6 cellular contexts compared by ENCODE assay signal in the genomic region with DNA sequence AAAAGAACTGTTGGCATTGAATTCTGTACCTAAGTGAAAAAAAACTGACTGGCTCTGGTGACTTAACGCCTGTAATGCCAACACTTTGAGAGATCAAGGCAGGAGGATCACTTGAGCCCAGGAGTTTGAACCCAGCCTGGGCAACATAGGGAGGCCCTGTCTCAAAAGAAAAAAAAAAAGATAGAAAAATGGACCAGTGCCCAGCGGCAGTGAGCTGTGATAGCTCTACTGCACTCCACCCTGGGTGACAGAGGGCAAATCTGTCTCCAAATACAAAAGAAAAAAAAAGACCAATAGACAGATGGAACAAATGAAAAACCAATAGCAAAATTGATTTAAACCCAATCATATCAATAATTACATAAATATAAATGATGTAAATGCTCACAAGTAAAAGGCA. TPM values are rescaled to one million over a fixed set of nuclear protein-coding genes. Genes with fewer than 3 reads are reported as not detected.
DNase-seq lines count a peak whose midpoint lies in the region; ATAC-seq and TF ChIP-seq lines count a peak whose summit lies in the region.

No MANE protein-coding gene starts in this region.

- intact Hi-C loops in CD4-positive, alpha-beta T cell (cut with DNase I, micrococcal nuclease) = no loop called here

- ATAC-seq in CD4-positive, alpha-beta T cell (ENCODE audit: poor library complexity) = no peak
- no peak for ATAC-seq in GM21786 (IDR thresholded peaks at IDR 0.05; ENCODE audit: unreplicated experiment)

- peaks cover 14% of the 10 kb centered on the region for H3K27me3 Mint-ChIP-seq in CD4-positive, alpha-beta T cell
- H3K27me3 Mint-ChIP-seq in mesothelial cell of epicardium (ENCODE audit: low read depth) = peaks cover 27% of the 10 kb centered on the region

- peak overlapping the region; percentile 40 for H3K4me3 ChIP-seq in astrocyte of the spinal cord (ENCODE audit: low read depth, low read length)

- CTCF ChIA-PET in CD4-positive, alpha-beta T cell (lab: Charles Lee) = interaction anchor here (1.2 kb wide), 1 partner anchor 24 kb away, joined by 3 read pairs; no protein-coding TSS in a partner anchor

- H3K27ac Mint-ChIP-seq in CD4-positive, alpha-beta T cell = no peak overlapping the region
- no peak overlapping the region for H3K27ac Mint-ChIP-seq in mesothelial cell of epicardium

- H3K36me3 Mint-ChIP-seq in CD4-positive, alpha-beta T cell (ENCODE audit: low read depth) = peaks cover 21% of the 10 kb centered on the region
- H3K36me3 Mint-ChIP-seq in mesothelial cell of epicardium = peaks cover 27% of the 10 kb centered on the region

- H3K4me3 Mint-ChIP-seq in CD4-positive, alpha-beta T cell = peak overlapping the region; percentile 31
- peak overlapping the region; percentile 38 for H3K4me3 Mint-ChIP-seq in mesothelial cell of epicardium

- H3K27me3 ChIP-seq in CD4-positive, alpha-beta T cell (ENCODE audit: control insufficient read depth, insufficient read depth, low read length) = no peaks in the 10 kb centered on the region

- POLR2A ChIA-PET in CD4-positive, alpha-beta T cell (lab: Charles Lee) = no interaction called here

- peaks cover 1% of the 10 kb centered on the region for H3K9me3 Mint-ChIP-seq in CD4-positive, alpha-beta T cell
- peaks cover 19% of the 10 kb centered on the region for H3K9me3 Mint-ChIP-seq in mesothelial cell of epicardium

- TF ChIP-seq CTCF in CD4-positive, alpha-beta T cell (IDR thresholded peaks at IDR 0.05) = no peak
- TF ChIP-seq CTCF in astrocyte of the spinal cord (IDR thresholded peaks at IDR 0.05; ENCODE audit: low read depth, low read length) = no peak
- TF ChIP-seq CTCF in mesothelial cell of epicardium (IDR thresholded peaks at IDR 0.05; ENCODE audit: unreplicated experiment) = no peak

- peaks cover 9% of the 10 kb centered on the region for H3K4me1 Mint-ChIP-seq in CD4-positive, alpha-beta T cell (ENCODE audit: low read depth)
- H3K4me1 Mint-ChIP-seq in mesothelial cell of epicardium = no peaks in the 10 kb centered on the region

- no peak for DNase-seq in CD4-positive, alpha-beta T cell
- DNase-seq in astrocyte of the spinal cord (ENCODE audit: low read depth, low spot score) (no peak), mesothelial cell of epicardium (ENCODE audit: low spot score in 2 of 2, unreplicated experiment in 2 of 2) (no peak), HT-29 (ENCODE audit: low spot score) (no peak), SW 1271 (lab: John Stamatoyannopoulos, UW) (no peak)

- in situ Hi-C loops in astrocyte of the spinal cord (cut with HindIII; ENCODE audit: low sequenced_read_pairs) = no loop called here

- H3K27ac ChIP-seq in CD4-positive, alpha-beta T cell (ENCODE audit: low read depth, low read length) = no peak overlapping the region

- peaks cover under 1% of the 10 kb centered on the region for H3K9me3 ChIP-seq in CD4-positive, alpha-beta T cell (ENCODE audit: control insufficient read depth, low read length)

RNA-seq across cellular contexts. Expression of gene AKR7A3, which starts 0.7 kb away (rescaled TPM):
- 1 to 10 TPM in 1 of 2 experiments, under 1 TPM in 1; 0.84 to 1.4 TPM for total RNA-seq in CD4-positive, alpha-beta T cell
- 2.5 to 3.1 TPM (median 2.8 TPM) in 3 replicates for total RNA-seq in mesothelial cell of epicardium
- 136 and 142 TPM in 2 replicates for total RNA-seq in HT-29 (2014; rRNA removed; shearing (Covaris generic))

RNA-seq across cellular contexts. Expression of gene AKR7A2, which starts 22.7 kb away (rescaled TPM):
- 10 to 100 TPM; 11.1 to 11.8 TPM for total RNA-seq in CD4-positive, alpha-beta T cell
- total RNA-seq in mesothelial cell of epicardium = 52.7 to 56.0 TPM (median 53.7 TPM) in 3 replicates
- total RNA-seq in HT-29 (2014; rRNA removed; shearing (Covaris generic)) = 202 and 211 TPM in 2 replicates

RNA-seq across cellular contexts. Expression of gene SLC66A1, which starts 22.9 kb away (rescaled TPM):
- 1 to 10 TPM; 2.3 to 3.7 TPM for total RNA-seq in CD4-positive, alpha-beta T cell
- 20.7 to 23.3 TPM (median 20.9 TPM) in 3 replicates for total RNA-seq in mesothelial cell of epicardium
- 27.2 and 27.9 TPM in 2 replicates for total RNA-seq in HT-29 (2014; rRNA removed; shearing (Covaris generic))

RNA-seq across cellular contexts. Expression of gene MRTO4, which starts 37.6 kb away (rescaled TPM):
- total RNA-seq in CD4-positive, alpha-beta T cell = 10 to 100 TPM; 10.2 to 12.0 TPM
- total RNA-seq in mesothelial cell of epicardium = 32.0 to 36.0 TPM (median 34.1 TPM) in 3 replicates
- total RNA-seq in HT-29 (2014; rRNA removed; shearing (Covaris generic)) = 94.9 and 96.1 TPM in 2 replicates

RNA-seq across cellular contexts. Expression of gene EMC1, which starts 37.9 kb away (rescaled TPM):
- total RNA-seq in CD4-positive, alpha-beta T cell = 10 to 100 TPM; 21.9 to 22.2 TPM
- 63.1 to 68.5 TPM (median 63.8 TPM) in 3 replicates for total RNA-seq in mesothelial cell of epicardium
- total RNA-seq in HT-29 (2014; rRNA removed; shearing (Covaris generic)) = 43.8 and 48.6 TPM in 2 replicates

Comparison
In these comparisons a context has a peak if more than half of its experiments do, and no peak if none do; other contexts are left out.
1. RNA of gene AKR7A3, which starts 0.7 kb away (total RNA-seq): 136 to 142 TPM in HT-29; 2.5 to 3.1 TPM in mesothelial cell of epicardium and 0.84 to 1.4 TPM in CD4-positive, alpha-beta T cell; every median in the first group is over 10 times any median in the second.